In the genomic region with DNA sequence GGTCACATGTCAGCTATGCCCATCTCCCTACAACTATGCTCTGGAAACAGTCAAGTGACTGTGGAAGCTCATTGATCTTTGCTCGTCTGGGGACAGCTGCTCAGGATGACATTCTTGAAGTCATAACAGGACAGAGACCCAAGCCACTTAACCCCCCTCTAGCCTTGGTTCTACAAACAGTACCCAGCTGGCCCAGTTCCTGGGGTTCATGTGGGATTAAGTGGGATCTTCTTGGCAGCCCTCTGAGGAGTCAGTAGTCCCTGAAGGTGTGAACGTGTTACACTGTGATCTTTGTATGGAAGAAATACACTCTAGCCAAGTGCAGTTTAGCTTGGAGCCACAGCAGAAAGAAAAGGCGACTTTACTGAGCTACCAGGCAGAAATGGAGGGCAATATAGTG, we compare ENCODE assay signal across 21 cellular contexts.
"Had no signal": no experiment of that assay in that cellular context is flagged by ENCODE, and none has a peak within 500 bp of the region (broad histone marks: within the 10 kb centered on the region; RNA-seq: fewer than 3 reads in every experiment).

No MANE protein-coding gene starts in this region.

- H3K27ac ChIP-seq: SJSA1, SK-N-MC had no signal

- H3K27me3 ChIP-seq: SJSA1 had no signal

- H3K4me1 ChIP-seq: SJSA1 had no signal

- DNase-seq: IMR-90, Karpas-422, KG1, MM.1S, NCI-H1092 treated with DMSO at 0.1 percent for 48 hours, NCI-H1436, NCI-H187, NCI-H2029, NCI-H2081 treated with DMSO at 0.1 percent for 48 hours, NCI-H2171, NCI-H226, NCI-H446, NCI-H510A, NCI-H524 treated with DMSO at 0.1 percent for 48 hours, NCI-H69, NCI-H774, Right ventricle myocardium superior, RPMI8226, SIG-M5 had no signal

- H3K4me3 ChIP-seq: SJSA1, SK-N-MC had no signal

- H3K9me3 ChIP-seq: SJSA1 had no signal
